In genomic region chr19:13208964-13209796, GRCh38 we compare ENCODE assay signal across 10 cellular contexts. TPM values are rescaled to one million over a fixed set of nuclear protein-coding genes. Genes with fewer than 3 reads are reported as not detected.
DNase-seq lines count a peak whose midpoint lies in the region; ATAC-seq and TF ChIP-seq lines count a peak whose summit lies in the region.
"Had no signal": no experiment of that assay in that cellular context is flagged by ENCODE, and none has a peak within 500 bp of the region (broad histone marks: within the 10 kb centered on the region; RNA-seq: fewer than 3 reads in every experiment).

No MANE protein-coding gene starts in this region.

- ATAC-seq in WTC11 = peak; percentile 54
- no peak for ATAC-seq in HG02852 (IDR thresholded peaks at IDR 0.05; ENCODE audit: unreplicated experiment)

- no peaks in the 10 kb centered on the region for H3K27me3 ChIP-seq in BLaER1
- H3K27me3 ChIP-seq in mesenchymal stem cell (ENCODE audit: control insufficient read depth in 1 of 2, insufficient read depth in 1 of 2, low read length in 2 of 2) = no peaks in the 10 kb centered on the region

- H2AK5ac ChIP-seq in mesenchymal stem cell (ENCODE audit: low read length, severe bottlenecking) = no peak overlapping the region

- H3K4me2 ChIP-seq in BLaER1 = peak overlapping the region; percentile 96
- H3K4me2 ChIP-seq in mesenchymal stem cell (ENCODE audit: low read length, poor library complexity, severe bottlenecking) = no peak overlapping the region

- no peak overlapping the region for H2BK15ac ChIP-seq in mesenchymal stem cell (ENCODE audit: low read depth, poor library complexity, severe bottlenecking)

- H3K18ac ChIP-seq in mesenchymal stem cell (ENCODE audit: low read depth in 1 of 2, low read length in 2 of 2) = no peak overlapping the region

- no peak overlapping the region for H2AFZ ChIP-seq in mesenchymal stem cell (ENCODE audit: low read depth, low read length)

- H3K27ac ChIP-seq in BLaER1 = peak overlapping the region; percentile 99
- no peak overlapping the region for H3K27ac ChIP-seq in mesenchymal stem cell (ENCODE audit: low read length, poor library complexity, severe bottlenecking)

- H3K23ac ChIP-seq in mesenchymal stem cell (ENCODE audit: low read length in 2 of 2) = no peak overlapping the region

- H3K9ac ChIP-seq in BLaER1 = peak overlapping the region; percentile 95
- H3K9ac ChIP-seq in mesenchymal stem cell (ENCODE audit: low read length) = peak overlapping the region; percentile 87

- H4K91ac ChIP-seq in mesenchymal stem cell (ENCODE audit: low read length) = no peak overlapping the region

- no peak overlapping the region for H3K4me3 Mint-ChIP-seq in WTC11

- TF ChIP-seq CTCF in GM12873 (IDR thresholded peaks at IDR 0.05; ENCODE audit: insufficient read depth, low read depth, low read length, missing control alignments) (peak; percentile 1), WTC11 (IDR thresholded peaks at IDR 0.05) (no peak)

- no peak overlapping the region for H2BK120ac ChIP-seq in mesenchymal stem cell (ENCODE audit: low read depth, low read length)

- H3K9me3 ChIP-seq in BLaER1 = no peaks in the 10 kb centered on the region
- no peaks in the 10 kb centered on the region for H3K9me3 ChIP-seq in mesenchymal stem cell (ENCODE audit: control insufficient read depth, low read length)

- H3K4me1 Mint-ChIP-seq in WTC11 = 0 out of 2 replicates have a peak, but pooled peaks cover 2% of the 10 kb centered on the region

- no peaks in the 10 kb centered on the region for H3K79me1 ChIP-seq in mesenchymal stem cell (replicated peaks; ENCODE audit: low read length, poor library complexity, severe bottlenecking)

- CTCF ChIA-PET in WTC11 (lab: Charles Lee) = interaction anchor here (0.6 to 3.5 kb wide), 4 partner anchors 13 to 696 kb away, joined by 3 to 37 read pairs (median 3); no protein-coding TSS in a partner anchor

- no peak overlapping the region for H3K27ac Mint-ChIP-seq in WTC11

- no peaks in the 10 kb centered on the region for H4K20me1 ChIP-seq in BLaER1

- WGBS in mesenchymal stem cell = 75% methylated on average over 27 of the region's 29 CpGs

- H3K4me1 ChIP-seq in BLaER1 (peaks cover 73% of the 10 kb centered on the region), mesenchymal stem cell (ENCODE audit: control insufficient read depth, insufficient read depth, low read depth, low read length) (peaks cover 3% of the 10 kb centered on the region)

- H3K36me3 ChIP-seq in BLaER1 = 0 out of 2 replicates have a peak, but pooled peaks cover under 1% of the 10 kb centered on the region
- no peaks in the 10 kb centered on the region for H3K36me3 ChIP-seq in mesenchymal stem cell (ENCODE audit: control insufficient read depth in 1 of 2, insufficient read depth in 2 of 2, low read depth in 1 of 2, low read length in 2 of 2)

- no peaks in the 10 kb centered on the region for H3K27me3 Mint-ChIP-seq in WTC11 (ENCODE audit: low read depth)

- no peak overlapping the region for H3K14ac ChIP-seq in mesenchymal stem cell (ENCODE audit: low read length in 2 of 2)

- H3K36me3 Mint-ChIP-seq in WTC11 = no peaks in the 10 kb centered on the region

- peak overlapping the region in 1 of 2 experiments; percentile 31 for H2BK12ac ChIP-seq in mesenchymal stem cell (ENCODE audit: low read length in 2 of 2)

- no peak overlapping the region for H3K4ac ChIP-seq in mesenchymal stem cell (ENCODE audit: low read depth in 1 of 2, low read length in 2 of 2)

- no peak overlapping the region for H2BK5ac ChIP-seq in mesenchymal stem cell (ENCODE audit: low read depth, low read length, poor library complexity, severe bottlenecking)

- POLR2A ChIA-PET in WTC11 (lab: Charles Lee) = no interaction called here

- peak overlapping the region; percentile 78 for H3K4me3 ChIP-seq in BLaER1
- H3K4me3 ChIP-seq in mesenchymal stem cell (ENCODE audit: insufficient read depth in 1 of 2, low read depth in 1 of 2, low read length in 2 of 2) = no peak overlapping the region

- no peaks in the 10 kb centered on the region for H3K9me3 Mint-ChIP-seq in WTC11

- peak overlapping the region; percentile 49 for H4K8ac ChIP-seq in mesenchymal stem cell (ENCODE audit: low read length)

- DNase-seq in WTC11 (ENCODE audit: low spot score) = peak; percentile 41
- DNase-seq in mesenchymal stem cell = no peak
- no peak for DNase-seq in amniotic stem cell (lab: John Stamatoyannopoulos, UW)
- DNase-seq in hypothalamus (lab: John Stamatoyannopoulos, UW) = no peak
- no peak for DNase-seq in middle frontal gyrus (ENCODE audit: extremely low spot score, low spot score)
- DNase-seq: left cardiac atrium, NCI-H1930 had no signal

TF ChIP-seq in WTC11, 78 proteins besides CTCF, POLR2A, EP300 and RAD21:
- TF ChIP-seq EMX1 (CRISPR knock-in tag; IDR thresholded peaks at IDR 0.05) (no peak), GRHL2 (CRISPR knock-in tag; IDR thresholded peaks at IDR 0.05; ENCODE audit: insufficient replicate concordance, severe bottlenecking) (no peak), NR1H2 (CRISPR knock-in tag; IDR thresholded peaks at IDR 0.05) (no peak), ZNF416 (CRISPR knock-in tag; IDR thresholded peaks at IDR 0.05) (no peak), NR3C1 (CRISPR knock-in tag; conservative IDR thresholded peaks at IDR 0.05; ENCODE audit: low read depth) (no peak), MAX (CRISPR knock-in tag; IDR thresholded peaks at IDR 0.05) (peak; percentile 31; the same call in 1 of the 2 replicates)

RNA-seq across cellular contexts. Expression of gene IER2, which starts 59.0 kb away (rescaled TPM):
- 138 to 154 TPM (median 150 TPM) in 3 replicates for total RNA-seq in WTC11 (2021)
- polyA plus RNA-seq in mesenchymal stem cell (2013, experiment 1 of 2) = 135 TPM
- 129 TPM for polyA plus RNA-seq in mesenchymal stem cell (2013, experiment 2 of 2)

RNA-seq across cellular contexts. Expression of gene STX10, which starts 59.0 kb away (rescaled TPM):
- total RNA-seq in WTC11 (2021) = 53.7 to 56.9 TPM (median 54.6 TPM) in 3 replicates
- polyA plus RNA-seq in mesenchymal stem cell (2013, experiment 1 of 2) = 50.2 TPM
- 53.2 TPM for polyA plus RNA-seq in mesenchymal stem cell (2013, experiment 2 of 2)
